Comparison of ENCODE assay signal across 21 cellular contexts in the genomic region with DNA sequence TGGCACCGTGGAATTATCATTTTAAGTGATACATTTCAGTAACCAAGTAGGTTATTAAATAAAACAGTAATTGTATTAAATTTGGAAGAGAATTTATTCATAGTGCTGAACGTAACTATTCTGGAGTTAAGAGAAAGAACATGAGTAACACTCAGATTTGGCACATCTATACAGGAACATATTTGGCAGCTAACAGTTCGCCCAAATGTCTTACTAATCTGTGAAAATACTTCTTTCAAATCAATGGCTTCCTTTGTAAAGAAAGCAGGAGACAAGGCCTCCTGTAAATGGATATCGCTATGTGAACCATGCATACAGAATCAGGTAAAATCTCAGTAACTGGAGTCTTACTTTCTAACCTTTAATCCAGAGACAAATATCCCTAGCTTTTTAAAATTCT.
"Had no signal": no experiment of that assay in that cellular context is flagged by ENCODE, and none has a peak within 500 bp of the region (broad histone marks: within the 10 kb centered on the region; RNA-seq: fewer than 3 reads in every experiment).

No MANE protein-coding gene starts in this region.

- H3K27me3 ChIP-seq: right atrium auricular region, suprapubic skin, upper lobe of left lung had no signal

- H3K4me1 Mint-ChIP-seq: activated CD8-positive, alpha-beta memory T cell treated with anti-CD3 and anti-CD28 coated beads, Interleukin-2, amount 10 ng/mL, durations not matched to agents 7 days and 5 days; activated naive CD4-positive, alpha-beta T cell treated with anti-CD3 and anti-CD28 coated beads, Interleukin-2, amount 10 ng/mL, durations not matched to agents 7 days and 5 days had no signal

- DNase-seq: activated CD4-positive, alpha-beta memory T cell treated with anti-CD3 and anti-CD28 coated beads for 36 hours; activated CD4-positive, alpha-beta T cell treated with anti-CD3 and anti-CD28 coated beads for 1 hour; activated CD8-positive, alpha-beta memory T cell treated with anti-CD3 and anti-CD28 coated beads, Interleukin-2, amount 10 ng/mL, durations not matched to agents 7 days and 5 days; activated naive CD4-positive, alpha-beta T cell treated with anti-CD3 and anti-CD28 coated beads, Interleukin-2, amount 10 ng/mL, durations not matched to agents 7 days and 5 days; activated T-cell treated with anti-CD3 and anti-CD28 coated beads, Interleukin-2, amount 50 U/mL, for 1 hour; cortex of kidney; effector CD8-positive, alpha-beta T cell; hypothalamus; kidney glomerular epithelial cell; left ventricle myocardium superior; mesendoderm; nucleus accumbens; small intestine had no signal

- H3K4me3 ChIP-seq: right atrium auricular region, suprapubic skin, upper lobe of left lung had no signal

- H3K27ac Mint-ChIP-seq: activated CD4-positive, alpha-beta memory T cell treated with anti-CD3 and anti-CD28 coated beads for 36 hours; activated CD8-positive, alpha-beta memory T cell treated with anti-CD3 and anti-CD28 coated beads, Interleukin-2, amount 10 ng/mL, durations not matched to agents 7 days and 5 days; activated naive CD4-positive, alpha-beta T cell treated with anti-CD3 and anti-CD28 coated beads, Interleukin-2, amount 10 ng/mL, durations not matched to agents 7 days and 5 days; activated T-helper 2 cell treated with anti-CD3 and anti-CD28 coated beads, Interferon-gamma antibody, Interleukin-2, Interleukin-4, amounts not matched to agents 10 μg/mL and 5 μg/mL and 100 μg/mL, durations not matched to agents 14 hours and 24 hours and 36 hours; natural killer cell treated with Interleukin-12 subunit alpha and Interleukin-12 subunit beta and Interleukin-15 and Interleukin-18, amount 100 ng/mL, for 72 hours; stimulated activated naive CD8-positive, alpha-beta T cell treated with anti-CD3 and anti-CD28 coated beads, Interleukin-15, Interleukin-2, amounts not matched to agents 100 ng/mL and 50 ng/mL, for 24 hours had no signal

- H3K27ac ChIP-seq: right atrium auricular region, suprapubic skin had no signal

- FAIRE-seq: endothelial cell of umbilical vein, small intestine had no signal

- H3K27me3 Mint-ChIP-seq: activated CD8-positive, alpha-beta memory T cell treated with anti-CD3 and anti-CD28 coated beads, Interleukin-2, amount 10 ng/mL, durations not matched to agents 7 days and 5 days; activated naive CD4-positive, alpha-beta T cell treated with anti-CD3 and anti-CD28 coated beads, Interleukin-2, amount 10 ng/mL, durations not matched to agents 7 days and 5 days; natural killer cell treated with Interleukin-12 subunit alpha and Interleukin-12 subunit beta and Interleukin-15 and Interleukin-18, amount 100 ng/mL, for 72 hours; progenitor cell of endocrine pancreas; stimulated activated naive CD8-positive, alpha-beta T cell treated with anti-CD3 and anti-CD28 coated beads, Interleukin-15, Interleukin-2, amounts not matched to agents 100 ng/mL and 50 ng/mL, for 24 hours had no signal

- H3K9me3 Mint-ChIP-seq: activated CD4-positive, alpha-beta memory T cell treated with anti-CD3 and anti-CD28 coated beads for 36 hours; activated naive CD4-positive, alpha-beta T cell treated with anti-CD3 and anti-CD28 coated beads, Interleukin-2, amount 10 ng/mL, durations not matched to agents 7 days and 5 days; activated T-helper 2 cell treated with anti-CD3 and anti-CD28 coated beads, Interferon-gamma antibody, Interleukin-2, Interleukin-4, amounts not matched to agents 10 μg/mL and 5 μg/mL and 100 μg/mL, durations not matched to agents 14 hours and 24 hours and 36 hours; natural killer cell treated with Interleukin-12 subunit alpha and Interleukin-12 subunit beta and Interleukin-15 and Interleukin-18, amount 100 ng/mL, for 72 hours; stimulated activated naive CD8-positive, alpha-beta T cell treated with anti-CD3 and anti-CD28 coated beads, Interleukin-15, Interleukin-2, amounts not matched to agents 100 ng/mL and 50 ng/mL, for 24 hours had no signal

- H3K9me3 ChIP-seq: right atrium auricular region, suprapubic skin, upper lobe of left lung had no signal

- H3K36me3 ChIP-seq: right atrium auricular region had no signal

- H3K4me3 Mint-ChIP-seq: activated CD4-positive, alpha-beta memory T cell treated with anti-CD3 and anti-CD28 coated beads for 36 hours; activated CD8-positive, alpha-beta memory T cell treated with anti-CD3 and anti-CD28 coated beads, Interleukin-2, amount 10 ng/mL, durations not matched to agents 7 days and 5 days; activated naive CD4-positive, alpha-beta T cell treated with anti-CD3 and anti-CD28 coated beads, Interleukin-2, amount 10 ng/mL, durations not matched to agents 7 days and 5 days; natural killer cell treated with Interleukin-12 subunit alpha and Interleukin-12 subunit beta and Interleukin-15 and Interleukin-18, amount 100 ng/mL, for 72 hours; stimulated activated naive CD8-positive, alpha-beta T cell treated with anti-CD3 and anti-CD28 coated beads, Interleukin-15, Interleukin-2, amounts not matched to agents 100 ng/mL and 50 ng/mL, for 24 hours had no signal

- H3K36me3 Mint-ChIP-seq: activated CD4-positive, alpha-beta memory T cell treated with anti-CD3 and anti-CD28 coated beads for 36 hours; activated CD8-positive, alpha-beta memory T cell treated with anti-CD3 and anti-CD28 coated beads, Interleukin-2, amount 10 ng/mL, durations not matched to agents 7 days and 5 days; activated naive CD4-positive, alpha-beta T cell treated with anti-CD3 and anti-CD28 coated beads, Interleukin-2, amount 10 ng/mL, durations not matched to agents 7 days and 5 days; natural killer cell treated with Interleukin-12 subunit alpha and Interleukin-12 subunit beta and Interleukin-15 and Interleukin-18, amount 100 ng/mL, for 72 hours had no signal
